ENCODE assay signal across 1 cellular context in genomic region chr20:61657719-61658377, GRCh38.
TF ChIP-seq lines count a peak whose summit lies in the region.

No MANE protein-coding gene starts in this region.

TF ChIP-seq in GM23338, 12 proteins besides CTCF, POLR2A, EP300 and RAD21 (continued from another document):
- TF ChIP-seq, protein P1, sequence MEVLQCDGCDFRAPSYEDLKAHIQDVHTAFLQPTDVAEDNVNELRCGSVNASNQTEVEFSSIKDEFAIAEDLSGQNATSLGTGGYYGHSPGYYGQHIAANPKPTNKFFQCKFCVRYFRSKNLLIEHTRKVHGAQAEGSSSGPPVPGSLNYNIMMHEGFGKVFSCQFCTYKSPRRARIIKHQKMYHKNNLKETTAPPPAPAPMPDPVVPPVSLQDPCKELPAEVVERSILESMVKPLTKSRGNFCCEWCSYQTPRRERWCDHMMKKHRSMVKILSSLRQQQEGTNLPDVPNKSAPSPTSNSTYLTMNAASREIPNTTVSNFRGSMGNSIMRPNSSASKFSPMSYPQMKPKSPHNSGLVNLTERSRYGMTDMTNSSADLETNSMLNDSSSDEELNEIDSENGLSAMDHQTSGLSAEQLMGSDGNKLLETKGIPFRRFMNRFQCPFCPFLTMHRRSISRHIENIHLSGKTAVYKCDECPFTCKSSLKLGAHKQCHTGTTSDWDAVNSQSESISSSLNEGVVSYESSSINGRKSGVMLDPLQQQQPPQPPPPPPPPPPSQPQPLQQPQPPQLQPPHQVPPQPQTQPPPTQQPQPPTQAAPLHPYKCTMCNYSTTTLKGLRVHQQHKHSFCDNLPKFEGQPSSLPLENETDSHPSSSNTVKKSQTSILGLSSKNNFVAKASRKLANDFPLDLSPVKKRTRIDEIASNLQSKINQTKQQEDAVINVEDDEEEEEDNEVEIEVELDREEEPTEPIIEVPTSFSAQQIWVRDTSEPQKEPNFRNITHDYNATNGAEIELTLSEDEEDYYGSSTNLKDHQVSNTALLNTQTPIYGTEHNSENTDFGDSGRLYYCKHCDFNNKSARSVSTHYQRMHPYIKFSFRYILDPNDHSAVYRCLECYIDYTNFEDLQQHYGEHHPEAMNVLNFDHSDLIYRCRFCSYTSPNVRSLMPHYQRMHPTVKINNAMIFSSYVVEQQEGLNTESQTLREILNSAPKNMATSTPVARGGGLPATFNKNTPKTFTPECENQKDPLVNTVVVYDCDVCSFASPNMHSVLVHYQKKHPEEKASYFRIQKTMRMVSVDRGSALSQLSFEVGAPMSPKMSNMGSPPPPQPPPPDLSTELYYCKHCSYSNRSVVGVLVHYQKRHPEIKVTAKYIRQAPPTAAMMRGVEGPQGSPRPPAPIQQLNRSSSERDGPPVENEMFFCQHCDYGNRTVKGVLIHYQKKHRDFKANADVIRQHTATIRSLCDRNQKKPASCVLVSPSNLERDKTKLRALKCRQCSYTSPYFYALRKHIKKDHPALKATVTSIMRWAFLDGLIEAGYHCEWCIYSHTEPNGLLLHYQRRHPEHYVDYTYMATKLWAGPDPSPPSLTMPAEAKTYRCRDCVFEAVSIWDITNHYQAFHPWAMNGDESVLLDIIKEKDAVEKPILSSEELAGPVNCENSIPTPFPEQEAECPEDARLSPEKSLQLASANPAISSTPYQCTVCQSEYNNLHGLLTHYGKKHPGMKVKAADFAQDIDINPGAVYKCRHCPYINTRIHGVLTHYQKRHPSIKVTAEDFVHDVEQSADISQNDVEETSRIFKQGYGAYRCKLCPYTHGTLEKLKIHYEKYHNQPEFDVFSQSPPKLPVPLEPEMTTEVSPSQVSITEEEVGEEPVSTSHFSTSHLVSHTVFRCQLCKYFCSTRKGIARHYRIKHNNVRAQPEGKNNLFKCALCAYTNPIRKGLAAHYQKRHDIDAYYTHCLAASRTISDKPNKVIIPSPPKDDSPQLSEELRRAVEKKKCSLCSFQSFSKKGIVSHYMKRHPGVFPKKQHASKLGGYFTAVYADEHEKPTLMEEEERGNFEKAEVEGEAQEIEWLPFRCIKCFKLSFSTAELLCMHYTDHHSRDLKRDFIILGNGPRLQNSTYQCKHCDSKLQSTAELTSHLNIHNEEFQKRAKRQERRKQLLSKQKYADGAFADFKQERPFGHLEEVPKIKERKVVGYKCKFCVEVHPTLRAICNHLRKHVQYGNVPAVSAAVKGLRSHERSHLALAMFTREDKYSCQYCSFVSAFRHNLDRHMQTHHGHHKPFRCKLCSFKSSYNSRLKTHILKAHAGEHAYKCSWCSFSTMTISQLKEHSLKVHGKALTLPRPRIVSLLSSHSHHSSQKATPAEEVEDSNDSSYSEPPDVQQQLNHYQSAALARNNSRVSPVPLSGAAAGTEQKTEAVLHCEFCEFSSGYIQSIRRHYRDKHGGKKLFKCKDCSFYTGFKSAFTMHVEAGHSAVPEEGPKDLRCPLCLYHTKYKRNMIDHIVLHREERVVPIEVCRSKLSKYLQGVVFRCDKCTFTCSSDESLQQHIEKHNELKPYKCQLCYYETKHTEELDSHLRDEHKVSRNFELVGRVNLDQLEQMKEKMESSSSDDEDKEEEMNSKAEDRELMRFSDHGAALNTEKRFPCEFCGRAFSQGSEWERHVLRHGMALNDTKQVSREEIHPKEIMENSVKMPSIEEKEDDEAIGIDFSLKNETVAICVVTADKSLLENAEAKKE (CRISPR knock-in tag; IDR thresholded peaks at IDR 0.05) = no peak
- no peak for TF ChIP-seq ZNF114 (CRISPR knock-in tag; IDR thresholded peaks at IDR 0.05)
